ENCODE assay signal across 8 cellular contexts in genomic region chr3:10224794-10225660, GRCh38. TPM values are rescaled to one million over a fixed set of nuclear protein-coding genes. Genes with fewer than 3 reads are reported as not detected.
A peak's percentile ranks its signal among the peaks of the same experiment; 100 is the strongest.
DNase-seq lines count a peak whose midpoint lies in the region; ATAC-seq and TF ChIP-seq lines count a peak whose summit lies in the region.

No MANE protein-coding gene starts in this region.

- H3K27me3 ChIP-seq in H7 (ENCODE audit: control insufficient read depth, insufficient read depth, low read length): no peaks in the 10 kb centered on the region

- peak; percentile 78 for DNase-seq in EL
- peak; percentile 80 for DNase-seq in H7
- peak; percentile 8 for DNase-seq in NCI-H2107 (lab: John Stamatoyannopoulos, UW)
- peak in 55 of 61 donors; percentile 3 to 77 (median 49) for DNase-seq in caudate nucleus (lab: John Stamatoyannopoulos, UW)
- peak; percentile 81 for DNase-seq in islet precursor cell
- peak; percentile 76 for DNase-seq in stimulated activated CD4-positive, alpha-beta T cell treated with anti-CD3 and anti-CD28 coated beads, Interleukin-1b, Interleukin-23, amount 100 ng/mL, for 48 hours

- peak; percentile 96 for TF ChIP-seq CTCF in VCaP (conservative IDR thresholded peaks at IDR 0.05)

- no peak for ATAC-seq in HG03439 (IDR thresholded peaks at IDR 0.05; ENCODE audit: unreplicated experiment)

- H3K27ac ChIP-seq in VCaP (peak overlapping the region; percentile 26; the same call in 1 of the 2 replicates), caudate nucleus (ENCODE audit: low read depth, low read length) (peak overlapping the region; percentile 48)

- no peak overlapping the region for H3K4me3 ChIP-seq in H7 (ENCODE audit: insufficient read depth, low read depth, low read length)

- H3K36me3 ChIP-seq in H7 (replicated peaks; ENCODE audit: control insufficient read depth, insufficient read depth, low read length): no peaks in the 10 kb centered on the region

RNA-seq across cellular contexts. Expression of gene TATDN2, which starts 23.2 kb away (rescaled TPM):
- 5.3 and 9.8 TPM in 2 replicates for total RNA-seq in H7 (2014; rRNA removed; shearing (Covaris generic))

Comparison
In these comparisons a context has a peak if more than half of its experiments do, and no peak if none do; other contexts are left out.
1. DNase-seq: peak in every context shown above with its lines; median percentile 81 in islet precursor cell; 80 in H7; 78 in EL; 76 in stimulated activated CD4-positive, alpha-beta T cell treated with anti-CD3 and anti-CD28 coated beads, Interleukin-1b, Interleukin-23, amount 100 ng/mL, for 48 hours; 49 in caudate nucleus; 8 in NCI-H2107.